ENCODE assay signal across 14 cellular contexts in genomic region chr2:173079968-173080860, GRCh38. TPM values are rescaled to one million over a fixed set of nuclear protein-coding genes. Genes with fewer than 3 reads are reported as not detected.
DNase-seq lines count a peak whose midpoint lies in the region; ATAC-seq and TF ChIP-seq lines count a peak whose summit lies in the region.
"Had no signal": no experiment of that assay in that cellular context is flagged by ENCODE, and none has a peak within 500 bp of the region (broad histone marks: within the 10 kb centered on the region; RNA-seq: fewer than 3 reads in every experiment).

No MANE protein-coding gene starts in this region.

- no peak overlapping the region for H3K4me3 ChIP-seq in breast epithelium
- no peak overlapping the region for H3K4me3 ChIP-seq in fibroblast of pulmonary artery (replicated peaks; ENCODE audit: low read depth, low read length)
- no peak overlapping the region for H3K4me3 ChIP-seq in smooth muscle cell

- H3K9me3 ChIP-seq in breast epithelium (no peaks in the 10 kb centered on the region), smooth muscle cell (replicated peaks; ENCODE audit: low read depth) (no peaks in the 10 kb centered on the region)

- no peak overlapping the region for H3K4me3 Mint-ChIP-seq in MCF 10A (ENCODE audit: unreplicated experiment)
- H3K4me3 Mint-ChIP-seq in naive thymus-derived CD8-positive, alpha-beta T cell = no peak overlapping the region
- H3K4me3 Mint-ChIP-seq: natural killer cell had no signal

- peak overlapping the region; percentile 95 for H3K27ac Mint-ChIP-seq in MCF 10A (ENCODE audit: low read depth, unreplicated experiment)
- H3K27ac Mint-ChIP-seq in naive thymus-derived CD8-positive, alpha-beta T cell = no peak overlapping the region
- H3K27ac Mint-ChIP-seq: natural killer cell had no signal

- H2AFZ ChIP-seq in smooth muscle cell (ENCODE audit: low read depth) = no peak overlapping the region

- H3K9ac ChIP-seq in smooth muscle cell (ENCODE audit: low read depth) = peak overlapping the region; percentile 0

- CTCF ChIA-PET in MCF 10A (lab: Yijun Ruan, JAX) = interaction anchor here (0.5 to 3.0 kb wide), 15 partner anchors 10 to 130 kb away, joined by 3 to 10 read pairs (median 4); no protein-coding TSS in a partner anchor

- H3K4me2 ChIP-seq in smooth muscle cell = peak overlapping the region; percentile 42

- H3K36me3 Mint-ChIP-seq in MCF 10A (ENCODE audit: insufficient read depth, unreplicated experiment) = peaks cover 16% of the 10 kb centered on the region
- H3K36me3 Mint-ChIP-seq in naive thymus-derived CD8-positive, alpha-beta T cell = peaks cover 0 to 4% (median under 1%) of the 10 kb centered on the region in 3 donors
- H3K36me3 Mint-ChIP-seq: natural killer cell had no signal

- DNase-seq in MCF 10A (ENCODE audit: unreplicated experiment) (peak; percentile 68), breast epithelium (ENCODE audit: low spot score in 2 of 2) (no peak), SW480 (ENCODE audit: low spot score) (peak; percentile 22), fibroblast of pulmonary artery (ENCODE audit: low read depth) (peak; percentile 83), smooth muscle cell (lab: John Stamatoyannopoulos, UW; ENCODE audit: unreplicated experiment) (no peak), NCI-H510A treated with DMSO at 0.1 percent for 48 hours (lab: John Stamatoyannopoulos, UW) (no peak), GM13976 (ENCODE audit: low spot score) (no peak)
- DNase-seq in naive thymus-derived CD8-positive, alpha-beta T cell = no peak
- DNase-seq: ACHN, erythroblast, Kasumi-1, kidney, natural killer cell, T1000 had no signal

- H3K9me3 Mint-ChIP-seq in MCF 10A (ENCODE audit: unreplicated experiment) = no peaks in the 10 kb centered on the region
- H3K9me3 Mint-ChIP-seq in naive thymus-derived CD8-positive, alpha-beta T cell = no peaks in the 10 kb centered on the region
- H3K9me3 Mint-ChIP-seq: natural killer cell had no signal

- intact Hi-C loops in MCF 10A (cut with micrococcal nuclease) (loop anchor here (5.0 kb wide), 2 partner anchors 42 to 107 kb away; no protein-coding TSS in a partner anchor), breast epithelium (cut with DNase I; ENCODE audit: low total_unique reads) (no loop called here)

- H3K27me3 Mint-ChIP-seq in MCF 10A (ENCODE audit: insufficient read depth, unreplicated experiment) = no peaks in the 10 kb centered on the region
- peaks cover 15 to 24% (median 17%) of the 10 kb centered on the region in 5 donors for H3K27me3 Mint-ChIP-seq in naive thymus-derived CD8-positive, alpha-beta T cell

- H3K4me1 Mint-ChIP-seq in MCF 10A (ENCODE audit: insufficient read depth, unreplicated experiment) = peaks cover 36% of the 10 kb centered on the region
- H3K4me1 Mint-ChIP-seq in naive thymus-derived CD8-positive, alpha-beta T cell = peaks cover 0 to 9% (median 4%) of the 10 kb centered on the region in 4 donors

- peaks cover 6% of the 10 kb centered on the region for H4K20me1 ChIP-seq in smooth muscle cell (ENCODE audit: low read depth)

- H3K4me1 ChIP-seq in breast epithelium (no peaks in the 10 kb centered on the region), smooth muscle cell (ENCODE audit: low read depth) (peaks cover 22% of the 10 kb centered on the region)

- peaks cover 4% of the 10 kb centered on the region for H3F3A ChIP-seq in smooth muscle cell (ENCODE audit: low read depth)

- TF ChIP-seq CTCF in MCF 10A (IDR thresholded peaks at IDR 0.05; ENCODE audit: unreplicated experiment) (no peak), breast epithelium (IDR thresholded peaks at IDR 0.05) (no peak), fibroblast of pulmonary artery (IDR thresholded peaks at IDR 0.05; ENCODE audit: low read length, missing control alignments) (no peak), smooth muscle cell (IDR thresholded peaks at IDR 0.05; ENCODE audit: borderline replicate concordance, insufficient read depth, poor library complexity, severe bottlenecking) (no peak), GM13976 (IDR thresholded peaks at IDR 0.05; ENCODE audit: borderline replicate concordance, control extremely low read depth, extremely low read depth, insufficient read depth, missing control alignments) (no peak)

- 68% methylated on average over 6 of the region's 6 CpGs for WGBS in smooth muscle cell (ENCODE audit: low lambda C conversion rate)

- no peak for TF ChIP-seq POLR2A in breast epithelium (IDR thresholded peaks at IDR 0.05)

- POLR2A ChIA-PET in MCF 10A (lab: Yijun Ruan, JAX) = interaction anchor here (0.6 to 9.7 kb wide), 22 partner anchors 11 to 637 kb away, joined by 3 to 188 read pairs (median 3); no protein-coding TSS in a partner anchor
- POLR2A ChIA-PET in naive thymus-derived CD8-positive, alpha-beta T cell (lab: Charles Lee) = no interaction called here

- no peak for ATAC-seq in naive thymus-derived CD8-positive, alpha-beta T cell
- ATAC-seq: natural killer cell had no signal

- BruUV-seq in MCF 10A (replicated peaks; lab: Mats Ljungman, UMichigan) = no TSS peak

- H3K36me3 ChIP-seq in breast epithelium (no peaks in the 10 kb centered on the region), smooth muscle cell (ENCODE audit: low read depth) (no peaks in the 10 kb centered on the region)

- H3K79me2 ChIP-seq in smooth muscle cell (ENCODE audit: low read depth) = peaks cover 77% of the 10 kb centered on the region

- H3K27me3 ChIP-seq in breast epithelium (no peaks in the 10 kb centered on the region), smooth muscle cell (ENCODE audit: low read depth) (no peaks in the 10 kb centered on the region)

- H3K27ac ChIP-seq in breast epithelium (no peak overlapping the region), smooth muscle cell (ENCODE audit: low read depth) (peak overlapping the region; percentile 72)

- in situ Hi-C loops in GM13976 (cut with MboI; ENCODE audit: low sequenced_read_pairs, unreplicated experiment) = no loop called here

RNA-seq across cellular contexts. Expression of gene MAP3K20, which starts 4.6 kb away (rescaled TPM):
- total RNA-seq in MCF 10A (2022) = 134 and 150 TPM in 2 replicates
- 10 to 100 TPM; 34.8 to 67.0 (median 42.9) TPM for total RNA-seq in breast epithelium
- 29.2 and 35.1 TPM in 2 replicates for total RNA-seq in smooth muscle cell
- polyA plus RNA-seq in smooth muscle cell = 20.8 and 25.8 TPM in 2 replicates
- total RNA-seq in naive thymus-derived CD8-positive, alpha-beta T cell = under 1 TPM; 0.74 to 0.78 TPM
- polyA plus RNA-seq in naive thymus-derived CD8-positive, alpha-beta T cell = 1 to 10 TPM in 1 of 3 donors, under 1 TPM in 1, not detected in 1; 0.42 to 2.6 TPM

Comparison
In these comparisons a context has a peak if more than half of its experiments do, and no peak if none do; other contexts are left out.
1. DNase-seq: peak in MCF 10A (single experiment), SW480 (single experiment) and fibroblast of pulmonary artery (single experiment); none in breast epithelium (0 of 2), smooth muscle cell (single experiment), naive thymus-derived CD8-positive, alpha-beta T cell (0 of 10), NCI-H510A treated with DMSO at 0.1 percent for 48 hours (single experiment) and GM13976 (single experiment).
2. RNA of gene MAP3K20, which starts 4.6 kb away (total RNA-seq): 134 to 150 TPM in MCF 10A, 34.8 to 67.0 TPM in breast epithelium and 29.2 to 35.1 TPM in smooth muscle cell; 0.74 to 0.78 TPM in naive thymus-derived CD8-positive, alpha-beta T cell; every median in the first group is over 10 times any median in the second.